Comparison of ENCODE assay signal across 1 cellular context in the genomic region with DNA sequence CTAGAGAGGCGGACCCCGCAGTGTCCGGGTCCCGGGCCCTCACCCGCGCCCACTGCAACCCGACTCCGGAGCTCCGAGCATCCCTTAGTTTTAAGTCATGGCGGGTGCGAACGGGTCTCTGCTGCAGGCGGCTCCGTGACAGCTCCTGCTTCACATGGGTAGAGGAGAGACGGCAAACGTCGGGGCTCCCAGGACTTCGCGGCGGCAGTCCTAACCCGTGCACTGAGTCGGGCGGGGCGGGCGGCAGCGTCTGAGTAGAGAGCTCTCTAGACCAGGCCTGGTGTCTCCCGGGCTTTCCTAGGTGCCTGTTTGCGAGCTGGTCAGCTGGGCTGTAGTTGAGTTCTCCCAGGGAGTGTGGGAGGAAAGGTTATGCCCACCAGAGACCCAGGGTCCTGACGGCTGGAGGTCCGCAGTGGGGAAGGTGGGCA.
TF ChIP-seq lines count a peak whose summit lies in the region.

No MANE protein-coding gene starts in this region.

TF ChIP-seq in HepG2, 621 proteins besides CTCF, POLR2A, EP300 and RAD21 (continued from another document):
- TF ChIP-seq, protein P1, sequence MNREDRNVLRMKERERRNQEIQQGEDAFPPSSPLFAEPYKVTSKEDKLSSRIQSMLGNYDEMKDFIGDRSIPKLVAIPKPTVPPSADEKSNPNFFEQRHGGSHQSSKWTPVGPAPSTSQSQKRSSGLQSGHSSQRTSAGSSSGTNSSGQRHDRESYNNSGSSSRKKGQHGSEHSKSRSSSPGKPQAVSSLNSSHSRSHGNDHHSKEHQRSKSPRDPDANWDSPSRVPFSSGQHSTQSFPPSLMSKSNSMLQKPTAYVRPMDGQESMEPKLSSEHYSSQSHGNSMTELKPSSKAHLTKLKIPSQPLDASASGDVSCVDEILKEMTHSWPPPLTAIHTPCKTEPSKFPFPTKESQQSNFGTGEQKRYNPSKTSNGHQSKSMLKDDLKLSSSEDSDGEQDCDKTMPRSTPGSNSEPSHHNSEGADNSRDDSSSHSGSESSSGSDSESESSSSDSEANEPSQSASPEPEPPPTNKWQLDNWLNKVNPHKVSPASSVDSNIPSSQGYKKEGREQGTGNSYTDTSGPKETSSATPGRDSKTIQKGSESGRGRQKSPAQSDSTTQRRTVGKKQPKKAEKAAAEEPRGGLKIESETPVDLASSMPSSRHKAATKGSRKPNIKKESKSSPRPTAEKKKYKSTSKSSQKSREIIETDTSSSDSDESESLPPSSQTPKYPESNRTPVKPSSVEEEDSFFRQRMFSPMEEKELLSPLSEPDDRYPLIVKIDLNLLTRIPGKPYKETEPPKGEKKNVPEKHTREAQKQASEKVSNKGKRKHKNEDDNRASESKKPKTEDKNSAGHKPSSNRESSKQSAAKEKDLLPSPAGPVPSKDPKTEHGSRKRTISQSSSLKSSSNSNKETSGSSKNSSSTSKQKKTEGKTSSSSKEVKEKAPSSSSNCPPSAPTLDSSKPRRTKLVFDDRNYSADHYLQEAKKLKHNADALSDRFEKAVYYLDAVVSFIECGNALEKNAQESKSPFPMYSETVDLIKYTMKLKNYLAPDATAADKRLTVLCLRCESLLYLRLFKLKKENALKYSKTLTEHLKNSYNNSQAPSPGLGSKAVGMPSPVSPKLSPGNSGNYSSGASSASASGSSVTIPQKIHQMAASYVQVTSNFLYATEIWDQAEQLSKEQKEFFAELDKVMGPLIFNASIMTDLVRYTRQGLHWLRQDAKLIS (CRISPR knock-in tag; IDR thresholded peaks at IDR 0.05), result no peak
- TF ChIP-seq, protein P2, sequence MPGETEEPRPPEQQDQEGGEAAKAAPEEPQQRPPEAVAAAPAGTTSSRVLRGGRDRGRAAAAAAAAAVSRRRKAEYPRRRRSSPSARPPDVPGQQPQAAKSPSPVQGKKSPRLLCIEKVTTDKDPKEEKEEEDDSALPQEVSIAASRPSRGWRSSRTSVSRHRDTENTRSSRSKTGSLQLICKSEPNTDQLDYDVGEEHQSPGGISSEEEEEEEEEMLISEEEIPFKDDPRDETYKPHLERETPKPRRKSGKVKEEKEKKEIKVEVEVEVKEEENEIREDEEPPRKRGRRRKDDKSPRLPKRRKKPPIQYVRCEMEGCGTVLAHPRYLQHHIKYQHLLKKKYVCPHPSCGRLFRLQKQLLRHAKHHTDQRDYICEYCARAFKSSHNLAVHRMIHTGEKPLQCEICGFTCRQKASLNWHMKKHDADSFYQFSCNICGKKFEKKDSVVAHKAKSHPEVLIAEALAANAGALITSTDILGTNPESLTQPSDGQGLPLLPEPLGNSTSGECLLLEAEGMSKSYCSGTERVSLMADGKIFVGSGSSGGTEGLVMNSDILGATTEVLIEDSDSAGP (CRISPR knock-in tag; IDR thresholded peaks at IDR 0.05; ENCODE audit: borderline replicate concordance), result 0 out of 2 replicates have a peak, but pooled peaks have one; percentile 5
- TF ChIP-seq ZNF607 (CRISPR knock-in tag; IDR thresholded peaks at IDR 0.05; ENCODE audit: borderline replicate concordance) (no peak), YEATS2 (CRISPR knock-in tag; IDR thresholded peaks at IDR 0.05; ENCODE audit: borderline replicate concordance) (no peak), CREM (IDR thresholded peaks at IDR 0.05) (no peak), CREM (CRISPR knock-in tag; IDR thresholded peaks at IDR 0.05) (no peak), CBX2 (IDR thresholded peaks at IDR 0.05; ENCODE audit: low read depth, low read length) (no peak), CBX2 (CRISPR knock-in tag; IDR thresholded peaks at IDR 0.05; ENCODE audit: low read depth) (no peak), KDM5A (IDR thresholded peaks at IDR 0.05; ENCODE audit: borderline replicate concordance, low read length) (0 out of 2 replicates have a peak, but pooled peaks have one; percentile 53), HMG20B (CRISPR knock-in tag; conservative IDR thresholded peaks at IDR 0.05) (no peak), ZNF766 (CRISPR knock-in tag; IDR thresholded peaks at IDR 0.05; ENCODE audit: borderline replicate concordance) (no peak), NR2F1 (CRISPR knock-in tag; IDR thresholded peaks at IDR 0.05) (no peak), SNAPC2 (CRISPR knock-in tag; IDR thresholded peaks at IDR 0.05) (no peak), ZNF44 (CRISPR knock-in tag; IDR thresholded peaks at IDR 0.05) (0 out of 2 replicates have a peak, but pooled peaks have one; percentile 65), GLI4 (CRISPR knock-in tag; IDR thresholded peaks at IDR 0.05; ENCODE audit: borderline replicate concordance) (peak; percentile 81; the same call in 1 of the 2 replicates), HNRNPUL1 (IDR thresholded peaks at IDR 0.05; ENCODE audit: low read depth, low read length) (no peak), BRD4 (CRISPR knock-in tag; IDR thresholded peaks at IDR 0.05) (no peak), ZNF274 (CRISPR knock-in tag; IDR thresholded peaks at IDR 0.05) (0 out of 2 replicates have a peak, but pooled peaks have one; percentile 19), TAF15 (IDR thresholded peaks at IDR 0.05; ENCODE audit: low read depth, low read length, poor library complexity, severe bottlenecking) (no peak), NR2C2 (CRISPR knock-in tag; IDR thresholded peaks at IDR 0.05; ENCODE audit: borderline replicate concordance) (no peak), ZC3H4 (CRISPR knock-in tag; IDR thresholded peaks at IDR 0.05; ENCODE audit: borderline replicate concordance) (no peak), NFE2L2 (IDR thresholded peaks at IDR 0.05; ENCODE audit: low read length) (no peak), SALL1 (CRISPR knock-in tag; IDR thresholded peaks at IDR 0.05) (0 out of 2 replicates have a peak, but pooled peaks have one; percentile 11), ZNF549 (CRISPR knock-in tag; IDR thresholded peaks at IDR 0.05) (no peak), MAFF (IDR thresholded peaks at IDR 0.05; ENCODE audit: low read depth, low read length) (no peak), SKI (IDR thresholded peaks at IDR 0.05; ENCODE audit: partially characterized antibody) (no peak), HOXA5 (CRISPR knock-in tag; IDR thresholded peaks at IDR 0.05) (0 out of 2 replicates have a peak, but pooled peaks have one; percentile 44), ZFP90 (CRISPR knock-in tag; IDR thresholded peaks at IDR 0.05; ENCODE audit: borderline replicate concordance) (no peak; the same call in 1 of the 2 replicates), ZNF629 (CRISPR knock-in tag; conservative IDR thresholded peaks at IDR 0.05) (no peak), HMG20A (CRISPR knock-in tag; IDR thresholded peaks at IDR 0.05; ENCODE audit: borderline replicate concordance) (no peak), ZMYM3 (CRISPR knock-in tag; IDR thresholded peaks at IDR 0.05) (no peak), CREB1 (IDR thresholded peaks at IDR 0.05) (no peak), CREB1 (CRISPR knock-in tag; IDR thresholded peaks at IDR 0.05) (no peak)
- TF ChIP-seq, protein P3, sequence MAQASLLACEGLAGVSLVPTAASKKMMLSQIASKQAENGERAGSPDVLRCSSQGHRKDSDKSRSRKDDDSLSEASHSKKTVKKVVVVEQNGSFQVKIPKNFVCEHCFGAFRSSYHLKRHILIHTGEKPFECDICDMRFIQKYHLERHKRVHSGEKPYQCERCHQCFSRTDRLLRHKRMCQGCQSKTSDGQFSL (CRISPR knock-in tag; IDR thresholded peaks at IDR 0.05), result no peak
- TF ChIP-seq, protein P4, sequence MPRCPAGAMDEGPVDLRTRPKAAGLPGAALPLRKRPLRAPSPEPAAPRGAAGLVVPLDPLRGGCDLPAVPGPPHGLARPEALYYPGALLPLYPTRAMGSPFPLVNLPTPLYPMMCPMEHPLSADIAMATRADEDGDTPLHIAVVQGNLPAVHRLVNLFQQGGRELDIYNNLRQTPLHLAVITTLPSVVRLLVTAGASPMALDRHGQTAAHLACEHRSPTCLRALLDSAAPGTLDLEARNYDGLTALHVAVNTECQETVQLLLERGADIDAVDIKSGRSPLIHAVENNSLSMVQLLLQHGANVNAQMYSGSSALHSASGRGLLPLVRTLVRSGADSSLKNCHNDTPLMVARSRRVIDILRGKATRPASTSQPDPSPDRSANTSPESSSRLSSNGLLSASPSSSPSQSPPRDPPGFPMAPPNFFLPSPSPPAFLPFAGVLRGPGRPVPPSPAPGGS (CRISPR knock-in tag; IDR thresholded peaks at IDR 0.05), result peak; percentile 82; the same call in 1 of the 2 replicates
- TF ChIP-seq, protein P5, sequence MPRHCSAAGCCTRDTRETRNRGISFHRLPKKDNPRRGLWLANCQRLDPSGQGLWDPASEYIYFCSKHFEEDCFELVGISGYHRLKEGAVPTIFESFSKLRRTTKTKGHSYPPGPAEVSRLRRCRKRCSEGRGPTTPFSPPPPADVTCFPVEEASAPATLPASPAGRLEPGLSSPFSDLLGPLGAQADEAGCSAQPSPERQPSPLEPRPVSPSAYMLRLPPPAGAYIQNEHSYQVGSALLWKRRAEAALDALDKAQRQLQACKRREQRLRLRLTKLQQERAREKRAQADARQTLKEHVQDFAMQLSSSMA (CRISPR knock-in tag; IDR thresholded peaks at IDR 0.05), result no peak
- TF ChIP-seq, protein P6, sequence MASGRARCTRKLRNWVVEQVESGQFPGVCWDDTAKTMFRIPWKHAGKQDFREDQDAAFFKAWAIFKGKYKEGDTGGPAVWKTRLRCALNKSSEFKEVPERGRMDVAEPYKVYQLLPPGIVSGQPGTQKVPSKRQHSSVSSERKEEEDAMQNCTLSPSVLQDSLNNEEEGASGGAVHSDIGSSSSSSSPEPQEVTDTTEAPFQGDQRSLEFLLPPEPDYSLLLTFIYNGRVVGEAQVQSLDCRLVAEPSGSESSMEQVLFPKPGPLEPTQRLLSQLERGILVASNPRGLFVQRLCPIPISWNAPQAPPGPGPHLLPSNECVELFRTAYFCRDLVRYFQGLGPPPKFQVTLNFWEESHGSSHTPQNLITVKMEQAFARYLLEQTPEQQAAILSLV (CRISPR knock-in tag; IDR thresholded peaks at IDR 0.05; ENCODE audit: borderline replicate concordance), result no peak
